In the genomic region with DNA sequence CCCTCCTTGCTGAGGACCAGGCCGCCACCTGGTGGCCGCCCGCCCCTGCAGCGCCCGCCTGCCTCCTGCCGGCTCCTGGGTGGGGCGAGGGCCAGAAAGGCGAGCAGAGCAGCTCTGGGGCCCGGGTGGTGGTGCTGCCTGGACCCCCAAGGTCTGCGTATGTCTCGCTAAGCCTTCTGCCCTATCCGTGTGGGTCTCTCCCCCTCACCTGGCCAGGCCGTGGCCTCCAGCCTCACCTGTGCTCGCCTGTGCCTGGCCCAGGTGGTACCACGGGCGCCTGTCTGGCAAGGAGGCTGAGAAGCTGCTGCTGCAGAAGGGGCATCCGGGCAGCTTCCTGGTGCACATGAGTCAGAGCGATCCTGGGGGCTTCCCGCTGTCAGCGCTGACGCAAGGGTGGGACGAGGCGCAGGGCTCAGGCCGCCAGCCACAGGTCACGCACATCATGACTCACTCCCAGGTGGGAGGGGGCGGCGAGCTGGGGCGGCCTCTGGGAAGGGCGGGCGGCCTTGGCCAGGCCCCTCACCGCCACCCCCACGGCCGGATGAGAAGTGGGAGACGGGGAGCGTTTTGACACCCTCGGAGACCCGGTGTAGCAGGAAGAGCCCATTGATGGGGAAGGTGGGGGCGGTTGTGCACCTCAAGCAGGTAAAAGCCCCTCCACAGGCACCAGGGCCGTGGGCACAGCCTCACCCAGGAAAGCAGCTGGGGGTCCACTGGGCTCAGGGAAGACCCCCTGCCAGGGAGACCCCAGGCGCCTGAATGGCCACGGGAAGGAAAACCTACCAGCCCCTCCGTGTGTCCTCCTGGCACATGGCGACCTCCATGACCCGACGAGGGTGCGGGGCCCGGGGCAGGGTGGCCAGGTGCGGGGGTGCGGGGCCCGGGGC, we compare ENCODE assay signal across 1 cellular context.
TF ChIP-seq lines count a peak whose summit lies in the region.

No MANE protein-coding gene starts in this region.

TF ChIP-seq in K562, 482 proteins besides CTCF, POLR2A, EP300 and RAD21 (continued from another document and continues in another):
- TF ChIP-seq ZNF592 (IDR thresholded peaks at IDR 0.05) (no peak), SP2 (IDR thresholded peaks at IDR 0.05; ENCODE audit: extremely low read depth, low read depth, low read length, poor library complexity, severe bottlenecking) (no peak), ATF4 (CRISPR knock-in tag; IDR thresholded peaks at IDR 0.05) (0 out of 2 replicates have a peak, but pooled peaks have one; percentile 27), CREB1 (IDR thresholded peaks at IDR 0.05) (peak; percentile 82), CREB1 (CRISPR knock-in tag; IDR thresholded peaks at IDR 0.05) (peak; percentile 83; the same call in 1 of the 2 replicates), GTF2B (IDR thresholded peaks at IDR 0.05; ENCODE audit: extremely low read depth, insufficient read length) (no peak), MECOM (CRISPR knock-in tag; IDR thresholded peaks at IDR 0.05) (no peak), MCM2 (IDR thresholded peaks at IDR 0.05; ENCODE audit: low read depth) (no peak), PHF21A (IDR thresholded peaks at IDR 0.05; ENCODE audit: borderline replicate concordance, low read depth) (peak; percentile 71; the same call in 1 of the 2 replicates), MCM5 (IDR thresholded peaks at IDR 0.05; ENCODE audit: low read depth) (no peak), ZNF561 (CRISPR knock-in tag; conservative IDR thresholded peaks at IDR 0.05) (no peak), CEBPG (CRISPR knock-in tag; IDR thresholded peaks at IDR 0.05) (peak; percentile 94), CEBPG (tag; conservative IDR thresholded peaks at IDR 0.05 in 1 of 2, IDR thresholded peaks at IDR 0.05 in 1 of 2) (peak in 1 of 2 experiments; percentile 35; a peak in 1 of 4 replicates), ZFX (CRISPR knock-in tag; IDR thresholded peaks at IDR 0.05) (peak; percentile 94), ZNF263 (CRISPR knock-in tag; IDR thresholded peaks at IDR 0.05; ENCODE audit: borderline replicate concordance) (peak; percentile 60; the same call in 1 of the 2 replicates), SRF (CRISPR knock-in tag; IDR thresholded peaks at IDR 0.05) (0 out of 4 replicates have a peak, but pooled peaks of 1 of the 2 experiments have one; percentile 23), CTBP1 (IDR thresholded peaks at IDR 0.05; ENCODE audit: borderline replicate concordance) (peak; percentile 87), JUND (IDR thresholded peaks at IDR 0.05; ENCODE audit: borderline replicate concordance, low read depth, low read length) (peak; percentile 98), JUND (tag; IDR thresholded peaks at IDR 0.05; ENCODE audit: borderline replicate concordance, low read depth, low read length) (peak; percentile 94; the same call in 2 of the 3 replicates), ZNF143 (CRISPR knock-in tag; IDR thresholded peaks at IDR 0.05) (0 out of 2 replicates have a peak, but pooled peaks have one; percentile 31), ZBTB33 (CRISPR knock-in tag; IDR thresholded peaks at IDR 0.05) (peak; percentile 71), TRIM28 (IDR thresholded peaks at IDR 0.05) (no peak), FOXA3 (CRISPR knock-in tag; conservative IDR thresholded peaks at IDR 0.05 in 1 of 2, IDR thresholded peaks at IDR 0.05 in 1 of 2) (peak in 1 of 2 experiments; percentile 42; a peak in 2 of 4 replicates), MAFK (IDR thresholded peaks at IDR 0.05; ENCODE audit: low read length) (no peak), SNAPC5 (CRISPR knock-in tag; IDR thresholded peaks at IDR 0.05) (no peak), HDGF (IDR thresholded peaks at IDR 0.05) (peak; percentile 34; the same call in 1 of the 2 replicates), YBX1 (IDR thresholded peaks at IDR 0.05) (no peak), ZNF444 (CRISPR knock-in tag; IDR thresholded peaks at IDR 0.05) (no peak)
- TF ChIP-seq, protein P1, sequence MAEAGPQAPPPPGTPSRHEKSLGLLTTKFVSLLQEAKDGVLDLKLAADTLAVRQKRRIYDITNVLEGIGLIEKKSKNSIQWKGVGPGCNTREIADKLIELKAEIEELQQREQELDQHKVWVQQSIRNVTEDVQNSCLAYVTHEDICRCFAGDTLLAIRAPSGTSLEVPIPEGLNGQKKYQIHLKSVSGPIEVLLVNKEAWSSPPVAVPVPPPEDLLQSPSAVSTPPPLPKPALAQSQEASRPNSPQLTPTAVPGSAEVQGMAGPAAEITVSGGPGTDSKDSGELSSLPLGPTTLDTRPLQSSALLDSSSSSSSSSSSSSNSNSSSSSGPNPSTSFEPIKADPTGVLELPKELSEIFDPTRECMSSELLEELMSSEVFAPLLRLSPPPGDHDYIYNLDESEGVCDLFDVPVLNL (CRISPR knock-in tag; IDR thresholded peaks at IDR 0.05; ENCODE audit: low read depth) = 0 out of 2 replicates have a peak, but pooled peaks have one; percentile 13
- TF ChIP-seq, protein P2, sequence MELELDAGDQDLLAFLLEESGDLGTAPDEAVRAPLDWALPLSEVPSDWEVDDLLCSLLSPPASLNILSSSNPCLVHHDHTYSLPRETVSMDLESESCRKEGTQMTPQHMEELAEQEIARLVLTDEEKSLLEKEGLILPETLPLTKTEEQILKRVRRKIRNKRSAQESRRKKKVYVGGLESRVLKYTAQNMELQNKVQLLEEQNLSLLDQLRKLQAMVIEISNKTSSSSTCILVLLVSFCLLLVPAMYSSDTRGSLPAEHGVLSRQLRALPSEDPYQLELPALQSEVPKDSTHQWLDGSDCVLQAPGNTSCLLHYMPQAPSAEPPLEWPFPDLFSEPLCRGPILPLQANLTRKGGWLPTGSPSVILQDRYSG (tag; conservative IDR thresholded peaks at IDR 0.05; ENCODE audit: low read depth) = no peak
- TF ChIP-seq, protein P3, sequence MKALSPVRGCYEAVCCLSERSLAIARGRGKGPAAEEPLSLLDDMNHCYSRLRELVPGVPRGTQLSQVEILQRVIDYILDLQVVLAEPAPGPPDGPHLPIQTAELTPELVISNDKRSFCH (CRISPR knock-in tag; IDR thresholded peaks at IDR 0.05) = no peak
- TF ChIP-seq, protein P3 (tag; IDR thresholded peaks at IDR 0.05) = peak; percentile 53
- TF ChIP-seq, protein P4, sequence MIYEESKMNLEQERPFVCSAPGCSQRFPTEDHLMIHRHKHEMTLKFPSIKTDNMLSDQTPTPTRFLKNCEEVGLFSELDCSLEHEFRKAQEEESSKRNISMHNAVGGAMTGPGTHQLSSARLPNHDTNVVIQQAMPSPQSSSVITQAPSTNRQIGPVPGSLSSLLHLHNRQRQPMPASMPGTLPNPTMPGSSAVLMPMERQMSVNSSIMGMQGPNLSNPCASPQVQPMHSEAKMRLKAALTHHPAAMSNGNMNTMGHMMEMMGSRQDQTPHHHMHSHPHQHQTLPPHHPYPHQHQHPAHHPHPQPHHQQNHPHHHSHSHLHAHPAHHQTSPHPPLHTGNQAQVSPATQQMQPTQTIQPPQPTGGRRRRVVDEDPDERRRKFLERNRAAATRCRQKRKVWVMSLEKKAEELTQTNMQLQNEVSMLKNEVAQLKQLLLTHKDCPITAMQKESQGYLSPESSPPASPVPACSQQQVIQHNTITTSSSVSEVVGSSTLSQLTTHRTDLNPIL (CRISPR knock-in tag; IDR thresholded peaks at IDR 0.05) = no peak
- TF ChIP-seq, protein P5, sequence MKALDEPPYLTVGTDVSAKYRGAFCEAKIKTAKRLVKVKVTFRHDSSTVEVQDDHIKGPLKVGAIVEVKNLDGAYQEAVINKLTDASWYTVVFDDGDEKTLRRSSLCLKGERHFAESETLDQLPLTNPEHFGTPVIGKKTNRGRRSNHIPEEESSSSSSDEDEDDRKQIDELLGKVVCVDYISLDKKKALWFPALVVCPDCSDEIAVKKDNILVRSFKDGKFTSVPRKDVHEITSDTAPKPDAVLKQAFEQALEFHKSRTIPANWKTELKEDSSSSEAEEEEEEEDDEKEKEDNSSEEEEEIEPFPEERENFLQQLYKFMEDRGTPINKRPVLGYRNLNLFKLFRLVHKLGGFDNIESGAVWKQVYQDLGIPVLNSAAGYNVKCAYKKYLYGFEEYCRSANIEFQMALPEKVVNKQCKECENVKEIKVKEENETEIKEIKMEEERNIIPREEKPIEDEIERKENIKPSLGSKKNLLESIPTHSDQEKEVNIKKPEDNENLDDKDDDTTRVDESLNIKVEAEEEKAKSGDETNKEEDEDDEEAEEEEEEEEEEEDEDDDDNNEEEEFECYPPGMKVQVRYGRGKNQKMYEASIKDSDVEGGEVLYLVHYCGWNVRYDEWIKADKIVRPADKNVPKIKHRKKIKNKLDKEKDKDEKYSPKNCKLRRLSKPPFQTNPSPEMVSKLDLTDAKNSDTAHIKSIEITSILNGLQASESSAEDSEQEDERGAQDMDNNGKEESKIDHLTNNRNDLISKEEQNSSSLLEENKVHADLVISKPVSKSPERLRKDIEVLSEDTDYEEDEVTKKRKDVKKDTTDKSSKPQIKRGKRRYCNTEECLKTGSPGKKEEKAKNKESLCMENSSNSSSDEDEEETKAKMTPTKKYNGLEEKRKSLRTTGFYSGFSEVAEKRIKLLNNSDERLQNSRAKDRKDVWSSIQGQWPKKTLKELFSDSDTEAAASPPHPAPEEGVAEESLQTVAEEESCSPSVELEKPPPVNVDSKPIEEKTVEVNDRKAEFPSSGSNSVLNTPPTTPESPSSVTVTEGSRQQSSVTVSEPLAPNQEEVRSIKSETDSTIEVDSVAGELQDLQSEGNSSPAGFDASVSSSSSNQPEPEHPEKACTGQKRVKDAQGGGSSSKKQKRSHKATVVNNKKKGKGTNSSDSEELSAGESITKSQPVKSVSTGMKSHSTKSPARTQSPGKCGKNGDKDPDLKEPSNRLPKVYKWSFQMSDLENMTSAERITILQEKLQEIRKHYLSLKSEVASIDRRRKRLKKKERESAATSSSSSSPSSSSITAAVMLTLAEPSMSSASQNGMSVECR (CRISPR knock-in tag; IDR thresholded peaks at IDR 0.05) = peak; percentile 91
